In genomic region chr12:48979602-48980388, GRCh38 we compare ENCODE assay signal across 8 cellular contexts. TPM values are rescaled to one million over a fixed set of nuclear protein-coding genes. Genes with fewer than 3 reads are reported as not detected.
DNase-seq lines count a peak whose midpoint lies in the region; ATAC-seq and TF ChIP-seq lines count a peak whose summit lies in the region.

No MANE protein-coding gene starts in this region.

- H3K9ac ChIP-seq in duodenal mucosa (ENCODE audit: low read depth in 1 of 2, low read length in 2 of 2) (peak overlapping the region in 1 of 2 donors; percentile 32), neural progenitor cell (no peak overlapping the region)

- H3K4me3 ChIP-seq in CD4-positive, alpha-beta memory T cell (ENCODE audit: low read length in 2 of 2) = peak overlapping the region; percentile 66 to 73
- peak overlapping the region; percentile 28 to 49 (median 46) for H3K4me3 ChIP-seq in Peyer's patch
- peak overlapping the region; percentile 62 to 65 for H3K4me3 ChIP-seq in duodenal mucosa (ENCODE audit: low read depth in 1 of 2, low read length in 2 of 2)
- H3K4me3 ChIP-seq in neural progenitor cell = peak overlapping the region; percentile 30

- no peaks in the 10 kb centered on the region for H3K36me3 ChIP-seq in CD4-positive, alpha-beta memory T cell (ENCODE audit: insufficient read depth, low read length)
- H3K36me3 ChIP-seq in Peyer's patch (no peaks in the 10 kb centered on the region), duodenal mucosa (ENCODE audit: control insufficient read depth in 1 of 2, insufficient read depth in 2 of 2, low read length in 2 of 2) (no peaks in the 10 kb centered on the region), neural progenitor cell (no peaks in the 10 kb centered on the region)

- peaks cover 3 to 13% of the 10 kb centered on the region in 2 donors for H3K27me3 Mint-ChIP-seq in CD4-positive, alpha-beta memory T cell
- H3K27me3 Mint-ChIP-seq in neural progenitor cell (ENCODE audit: insufficient read depth, low read depth) = peaks cover 84% of the 10 kb centered on the region

- POLR2A ChIA-PET in CD4-positive, alpha-beta memory T cell (lab: Charles Lee; ENCODE audit: partially characterized antibody) = interaction anchor here (0.7 to 6.4 kb wide), 17 partner anchors 9 to 151 kb away, joined by 3 to 55 read pairs (median 6); partner anchors contain the start of genes ARF3, DDN, DDX23 and FKBP11

- intact Hi-C loops in CD4-positive, alpha-beta memory T cell (cut with micrococcal nuclease) = loop anchor here (1.0 to 5.0 kb wide), 6 partner anchors 9 to 77 kb away; partner anchors contain the start of gene FKBP11

- H3K4me1 Mint-ChIP-seq in CD4-positive, alpha-beta memory T cell = peaks cover 33 to 58% (median 44%) of the 10 kb centered on the region in 4 donors
- H3K4me1 Mint-ChIP-seq in neural progenitor cell = peaks cover 66% of the 10 kb centered on the region

- H3K27ac Mint-ChIP-seq in CD4-positive, alpha-beta memory T cell = peak overlapping the region; percentile 73 to 96 (median 87)
- H3K27ac Mint-ChIP-seq in neural progenitor cell = no peak overlapping the region

- H3K4me2 ChIP-seq in neural progenitor cell = peak overlapping the region; percentile 63

- H3K9me3 ChIP-seq in CD4-positive, alpha-beta memory T cell (ENCODE audit: control insufficient read depth in 1 of 2, low read length in 2 of 2) = no peaks in the 10 kb centered on the region
- H3K9me3 ChIP-seq in Peyer's patch = peaks cover 0 to 4% (median 0%) of the 10 kb centered on the region in 4 donors
- no peaks in the 10 kb centered on the region for H3K9me3 ChIP-seq in duodenal mucosa (ENCODE audit: control insufficient read depth in 1 of 2, low read length in 2 of 2)
- H3K9me3 ChIP-seq in neural progenitor cell (ENCODE audit: low read depth) = no peaks in the 10 kb centered on the region

- CTCF ChIA-PET in CD4-positive, alpha-beta memory T cell (lab: Charles Lee; ENCODE audit: partially characterized antibody) = interaction anchor here (0.6 to 13.4 kb wide), 11 partner anchors 12 to 127 kb away, joined by 3 to 244 read pairs (median 43); partner anchors contain the start of genes ARF3, DDN, DDX23 and FKBP11

- no peak for ATAC-seq in HG03025 (IDR thresholded peaks at IDR 0.05; ENCODE audit: low FRiP score, unreplicated experiment)

- TF ChIP-seq POLR2A in Peyer's patch (IDR thresholded peaks at IDR 0.05) = no peak

- peak overlapping the region; percentile 29 for H3K27ac ChIP-seq in CD4-positive, alpha-beta memory T cell (ENCODE audit: low read depth, low read length)
- H3K27ac ChIP-seq in Peyer's patch (peak overlapping the region in 2 of 4 donors; percentile 63), duodenal mucosa (ENCODE audit: low read depth, low read length) (no peak overlapping the region), neural progenitor cell (no peak overlapping the region)

- H3K79me2 ChIP-seq in neural progenitor cell (ENCODE audit: low read depth) = no peaks in the 10 kb centered on the region

- H3K4me3 Mint-ChIP-seq in CD4-positive, alpha-beta memory T cell = peak overlapping the region; percentile 85 to 91 (median 89)
- peak overlapping the region; percentile 87 for H3K4me3 Mint-ChIP-seq in neural progenitor cell

- DNase-seq in CD4-positive, alpha-beta memory T cell = peak; percentile 54 to 74 (median 57)
- DNase-seq in Peyer's patch (peak in 2 of 3 donors; percentile 54 to 78), neural progenitor cell (ENCODE audit: low spot score) (peak; percentile 56), hypothalamus (lab: John Stamatoyannopoulos, UW) (no peak), NCI-H524 (lab: John Stamatoyannopoulos, UW) (no peak), GDM1 (lab: John Stamatoyannopoulos, UW) (no peak)

- H3F3A ChIP-seq in neural progenitor cell (ENCODE audit: low read depth) = peaks cover 42% of the 10 kb centered on the region

- TF ChIP-seq CTCF in Peyer's patch (IDR thresholded peaks at IDR 0.05) (no peak), neural progenitor cell (IDR thresholded peaks at IDR 0.05) (no peak)

- peaks cover 74% of the 10 kb centered on the region for H4K20me1 ChIP-seq in neural progenitor cell (ENCODE audit: low read depth)

- H3K36me3 Mint-ChIP-seq in CD4-positive, alpha-beta memory T cell = peaks cover 0 to 1% of the 10 kb centered on the region in 2 donors
- peaks cover 8% of the 10 kb centered on the region for H3K36me3 Mint-ChIP-seq in neural progenitor cell

- H3K4me1 ChIP-seq in CD4-positive, alpha-beta memory T cell (ENCODE audit: insufficient read depth, low read length) = peaks cover 47% of the 10 kb centered on the region
- H3K4me1 ChIP-seq in Peyer's patch (peaks cover 0 to 48% (median 28%) of the 10 kb centered on the region in 4 donors), duodenal mucosa (ENCODE audit: control insufficient read depth in 1 of 2, insufficient read depth in 2 of 2, low read length in 2 of 2) (peaks cover 38 to 46% of the 10 kb centered on the region in 2 donors), neural progenitor cell (peaks cover 23% of the 10 kb centered on the region)

- H3K27me3 ChIP-seq in CD4-positive, alpha-beta memory T cell (ENCODE audit: insufficient read depth, low read length) = peaks cover 6% of the 10 kb centered on the region
- H3K27me3 ChIP-seq in Peyer's patch (peaks cover 0 to 40% of the 10 kb centered on the region in 2 donors), duodenal mucosa (ENCODE audit: control insufficient read depth in 1 of 2, insufficient read depth in 2 of 2, low read length in 2 of 2) (peaks cover 67 to 82% of the 10 kb centered on the region in 2 donors), neural progenitor cell (peaks cover 100% of the 10 kb centered on the region)

- no peak overlapping the region for H2AFZ ChIP-seq in neural progenitor cell (replicated peaks)

- peaks cover 0 to 13% (median 0%) of the 10 kb centered on the region in 8 donors for H3K9me3 Mint-ChIP-seq in CD4-positive, alpha-beta memory T cell
- H3K9me3 Mint-ChIP-seq in neural progenitor cell = peaks cover 5% of the 10 kb centered on the region

RNA-seq across cellular contexts. Expression of gene WNT1, which starts 1.7 kb away (rescaled TPM):
- 1 to 10 TPM; 1.8 to 2.8 TPM for total RNA-seq in CD4-positive, alpha-beta memory T cell
- 1 to 10 TPM in 1 of 2 donors, under 1 TPM in 1; 0.55 to 1.1 TPM for polyA plus RNA-seq in CD4-positive, alpha-beta memory T cell
- not detected for total RNA-seq in Peyer's patch
- total RNA-seq in neural progenitor cell (ENCODE audit: low replicate concordance) = 0.56 TPM in 1 of 2 replicates, not detected in the other

RNA-seq across cellular contexts. Expression of gene WNT10B, which starts 8.3 kb away (rescaled TPM):
- total RNA-seq in CD4-positive, alpha-beta memory T cell = 10 to 100 TPM; 12.9 to 13.0 TPM
- polyA plus RNA-seq in CD4-positive, alpha-beta memory T cell = under 1 TPM; 0.56 to 0.72 TPM
- total RNA-seq in Peyer's patch (1 to 10 TPM in 2 of 4 donors, under 1 TPM in 1, not detected in 1; 0.67 to 1.8 (median 1.7) TPM), neural progenitor cell (ENCODE audit: low replicate concordance) (0.07 and 1.2 TPM in 2 replicates)

RNA-seq across cellular contexts. Expression of gene DDN, which starts 19.4 kb away (rescaled TPM):
- not detected for total RNA-seq in CD4-positive, alpha-beta memory T cell
- polyA plus RNA-seq in CD4-positive, alpha-beta memory T cell = not detected
- under 1 TPM in 2 of 4 donors, not detected in 2; 0.27 to 0.28 TPM for total RNA-seq in Peyer's patch
- total RNA-seq in neural progenitor cell (ENCODE audit: low replicate concordance) = 0.25 TPM in 1 of 2 replicates, not detected in the other

RNA-seq across cellular contexts. Expression of gene ARF3, which starts 22.5 kb away (rescaled TPM):
- total RNA-seq in CD4-positive, alpha-beta memory T cell = 10 to 100 TPM; 69.8 to 77.5 TPM
- polyA plus RNA-seq in CD4-positive, alpha-beta memory T cell = 10 to 100 TPM; 22.6 to 31.2 TPM
- total RNA-seq in Peyer's patch = 100 to 1,000 TPM in 1 of 4 donors, 10 to 100 TPM in 3; 49.3 to 217 (median 63.5) TPM
- total RNA-seq in neural progenitor cell (ENCODE audit: low replicate concordance) = 84.1 and 144 TPM in 2 replicates

RNA-seq across cellular contexts. Expression of gene PRKAG1, which starts 38.8 kb away (rescaled TPM):
- total RNA-seq in CD4-positive, alpha-beta memory T cell = 10 to 100 TPM; 48.9 to 53.7 TPM
- polyA plus RNA-seq in CD4-positive, alpha-beta memory T cell = 10 to 100 TPM; 47.8 to 50.3 TPM
- total RNA-seq in Peyer's patch (10 to 100 TPM; 34.1 to 42.2 (median 37.9) TPM), neural progenitor cell (ENCODE audit: low replicate concordance) (32.4 and 41.8 TPM in 2 replicates)

Comparison
In these comparisons a context has a peak if more than half of its experiments do, and no peak if none do; other contexts are left out.
1. DNase-seq: peak in CD4-positive, alpha-beta memory T cell (5 of 5), Peyer's patch (2 of 3) and neural progenitor cell (single experiment); none in hypothalamus (0 of 51), NCI-H524 (0 of 2) and GDM1 (single experiment).
2. Peak in every context shown above with its lines, with median percentiles within 50 percentile points of each other: H3K4me3 ChIP-seq.